Comparison of ENCODE assay signal across 1 cellular context in the genomic region with DNA sequence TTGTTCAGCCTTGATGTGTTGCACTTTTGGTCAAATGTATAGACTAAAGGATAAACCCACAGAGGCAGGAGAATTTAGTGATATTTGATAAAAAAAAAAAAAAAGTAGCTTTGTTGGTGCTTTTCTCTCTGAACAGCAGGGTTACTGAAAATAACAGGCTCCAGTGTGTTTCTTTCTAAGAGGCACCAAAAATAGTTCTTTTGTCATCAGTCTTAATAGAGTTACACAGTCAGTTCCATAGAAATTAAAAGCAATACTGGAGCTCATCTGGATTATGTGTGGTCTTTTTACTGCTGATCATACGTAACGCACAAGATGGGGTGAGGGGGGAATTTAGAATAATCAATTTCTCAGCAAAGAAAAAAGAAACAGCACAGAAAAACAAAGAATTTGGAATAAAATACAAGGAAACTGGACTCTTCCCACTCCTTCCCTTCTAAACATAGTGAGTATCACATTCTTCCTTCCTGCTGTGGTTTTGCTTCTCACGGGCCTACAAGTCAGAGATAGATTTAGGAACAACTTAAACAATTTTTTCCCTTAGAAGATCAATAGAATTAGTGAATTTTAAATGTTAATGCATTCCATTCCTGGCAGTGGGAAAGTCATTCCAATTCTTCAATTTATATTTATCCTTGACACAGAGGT.
TF ChIP-seq lines count a peak whose summit lies in the region.

No MANE protein-coding gene starts in this region.

TF ChIP-seq in SK-N-SH, 30 proteins besides CTCF, POLR2A, EP300 and RAD21 (continued from another document):
- TF ChIP-seq, protein P1, sequence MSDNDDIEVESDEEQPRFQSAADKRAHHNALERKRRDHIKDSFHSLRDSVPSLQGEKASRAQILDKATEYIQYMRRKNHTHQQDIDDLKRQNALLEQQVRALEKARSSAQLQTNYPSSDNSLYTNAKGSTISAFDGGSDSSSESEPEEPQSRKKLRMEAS (IDR thresholded peaks at IDR 0.05; ENCODE audit: low read depth) = no peak
- TF ChIP-seq GABPA (IDR thresholded peaks at IDR 0.05; ENCODE audit: low read depth) (no peak), RFX5 (IDR thresholded peaks at IDR 0.05; ENCODE audit: low read length) (no peak), RCOR1 (IDR thresholded peaks at IDR 0.05; ENCODE audit: low read length) (no peak), NFIC (IDR thresholded peaks at IDR 0.05; ENCODE audit: borderline replicate concordance) (no peak), EZH2phosphoT487 (IDR thresholded peaks at IDR 0.05; ENCODE audit: borderline replicate concordance, low read depth) (no peak)
- TF ChIP-seq, protein P2, sequence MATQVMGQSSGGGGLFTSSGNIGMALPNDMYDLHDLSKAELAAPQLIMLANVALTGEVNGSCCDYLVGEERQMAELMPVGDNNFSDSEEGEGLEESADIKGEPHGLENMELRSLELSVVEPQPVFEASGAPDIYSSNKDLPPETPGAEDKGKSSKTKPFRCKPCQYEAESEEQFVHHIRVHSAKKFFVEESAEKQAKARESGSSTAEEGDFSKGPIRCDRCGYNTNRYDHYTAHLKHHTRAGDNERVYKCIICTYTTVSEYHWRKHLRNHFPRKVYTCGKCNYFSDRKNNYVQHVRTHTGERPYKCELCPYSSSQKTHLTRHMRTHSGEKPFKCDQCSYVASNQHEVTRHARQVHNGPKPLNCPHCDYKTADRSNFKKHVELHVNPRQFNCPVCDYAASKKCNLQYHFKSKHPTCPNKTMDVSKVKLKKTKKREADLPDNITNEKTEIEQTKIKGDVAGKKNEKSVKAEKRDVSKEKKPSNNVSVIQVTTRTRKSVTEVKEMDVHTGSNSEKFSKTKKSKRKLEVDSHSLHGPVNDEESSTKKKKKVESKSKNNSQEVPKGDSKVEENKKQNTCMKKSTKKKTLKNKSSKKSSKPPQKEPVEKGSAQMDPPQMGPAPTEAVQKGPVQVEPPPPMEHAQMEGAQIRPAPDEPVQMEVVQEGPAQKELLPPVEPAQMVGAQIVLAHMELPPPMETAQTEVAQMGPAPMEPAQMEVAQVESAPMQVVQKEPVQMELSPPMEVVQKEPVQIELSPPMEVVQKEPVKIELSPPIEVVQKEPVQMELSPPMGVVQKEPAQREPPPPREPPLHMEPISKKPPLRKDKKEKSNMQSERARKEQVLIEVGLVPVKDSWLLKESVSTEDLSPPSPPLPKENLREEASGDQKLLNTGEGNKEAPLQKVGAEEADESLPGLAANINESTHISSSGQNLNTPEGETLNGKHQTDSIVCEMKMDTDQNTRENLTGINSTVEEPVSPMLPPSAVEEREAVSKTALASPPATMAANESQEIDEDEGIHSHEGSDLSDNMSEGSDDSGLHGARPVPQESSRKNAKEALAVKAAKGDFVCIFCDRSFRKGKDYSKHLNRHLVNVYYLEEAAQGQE (IDR thresholded peaks at IDR 0.05; ENCODE audit: low read depth, low read length) = no peak
- TF ChIP-seq, protein P3, sequence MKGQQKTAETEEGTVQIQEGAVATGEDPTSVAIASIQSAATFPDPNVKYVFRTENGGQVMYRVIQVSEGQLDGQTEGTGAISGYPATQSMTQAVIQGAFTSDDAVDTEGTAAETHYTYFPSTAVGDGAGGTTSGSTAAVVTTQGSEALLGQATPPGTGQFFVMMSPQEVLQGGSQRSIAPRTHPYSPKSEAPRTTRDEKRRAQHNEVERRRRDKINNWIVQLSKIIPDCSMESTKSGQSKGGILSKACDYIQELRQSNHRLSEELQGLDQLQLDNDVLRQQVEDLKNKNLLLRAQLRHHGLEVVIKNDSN (IDR thresholded peaks at IDR 0.05; ENCODE audit: borderline replicate concordance, low read depth) = no peak
